In genomic region chr4:153215976-153216375, GRCh38 we compare ENCODE assay signal across 27 cellular contexts.
"Had no signal": no experiment of that assay in that cellular context is flagged by ENCODE, and none has a peak within 500 bp of the region (broad histone marks: within the 10 kb centered on the region; RNA-seq: fewer than 3 reads in every experiment).

No MANE protein-coding gene starts in this region.

- FAIRE-seq: keratinocyte had no signal

- H3K27ac Mint-ChIP-seq: activated naive CD4-positive, alpha-beta T cell treated with anti-CD3 and anti-CD28 coated beads for 36 hours; activated naive CD8-positive, alpha-beta T cell treated with anti-CD3 and anti-CD28 coated beads, Interleukin-2, amount 10 ng/mL, durations not matched to agents 7 days and 5 days; activated T-cell treated with anti-CD3 and anti-CD28 coated beads, Interleukin-2, amount 50 U/mL, for 72 hours; memory B cell; stimulated activated memory B cell treated with anti-CD40 and anti-IgM and Interleukin-4, amounts not matched to agents 10 μg/mL and 1 μg/mL and 100 μg/mL, for 72 hours; T-helper 1 cell treated with Interleukin-12 subunit alpha and Interleukin-12 subunit beta and Interleukin-4 antibody, amounts not matched to agents 30 μg/mL and 1 μg/mL, for 36 hours had no signal

- H3K9me3 Mint-ChIP-seq: activated naive CD4-positive, alpha-beta T cell treated with anti-CD3 and anti-CD28 coated beads for 36 hours; activated T-cell treated with anti-CD3 and anti-CD28 coated beads, Interleukin-2, amount 50 U/mL, for 72 hours; T-helper 1 cell treated with Interleukin-12 subunit alpha and Interleukin-12 subunit beta and Interleukin-4 antibody, amounts not matched to agents 30 μg/mL and 1 μg/mL, for 36 hours had no signal

- H3K27me3 ChIP-seq: cardiac muscle cell, gastroesophageal sphincter, heart right ventricle, right lobe of liver, transverse colon, uterus had no signal

- ATAC-seq: activated T-cell treated with anti-CD3 and anti-CD28 coated beads, Interleukin-2, amount 50 U/mL, for 72 hours; gastroesophageal sphincter; heart right ventricle; left colon; right lobe of liver; stimulated activated memory B cell treated with anti-CD40 and anti-IgM and Interleukin-4, amounts not matched to agents 10 μg/mL and 1 μg/mL and 100 μg/mL, for 72 hours had no signal

- H3K4me2 ChIP-seq: smooth muscle cell had no signal

- H3K4me3 Mint-ChIP-seq: activated naive CD4-positive, alpha-beta T cell treated with anti-CD3 and anti-CD28 coated beads for 36 hours; activated naive CD8-positive, alpha-beta T cell treated with anti-CD3 and anti-CD28 coated beads, Interleukin-2, amount 10 ng/mL, durations not matched to agents 7 days and 5 days; activated T-cell treated with anti-CD3 and anti-CD28 coated beads, Interleukin-2, amount 50 U/mL, for 72 hours; memory B cell; nephron; stimulated activated memory B cell treated with anti-CD40 and anti-IgM and Interleukin-4, amounts not matched to agents 10 μg/mL and 1 μg/mL and 100 μg/mL, for 72 hours; T-helper 1 cell treated with Interleukin-12 subunit alpha and Interleukin-12 subunit beta and Interleukin-4 antibody, amounts not matched to agents 30 μg/mL and 1 μg/mL, for 36 hours had no signal

- H3K9me3 ChIP-seq: gastroesophageal sphincter, heart right ventricle, right lobe of liver, transverse colon, uterus had no signal

- H3K4me1 ChIP-seq: gastroesophageal sphincter, right lobe of liver, uterus had no signal

- H3K27ac ChIP-seq: cardiac muscle cell, gastroesophageal sphincter, heart right ventricle, right lobe of liver, uterus had no signal

- H3K27me3 Mint-ChIP-seq: stimulated activated memory B cell treated with anti-CD40 and anti-IgM and Interleukin-4, amounts not matched to agents 10 μg/mL and 1 μg/mL and 100 μg/mL, for 72 hours had no signal

- H3K36me3 ChIP-seq: cardiac muscle cell, gastroesophageal sphincter, heart right ventricle, right lobe of liver, transverse colon, uterus had no signal

- H3K36me3 Mint-ChIP-seq: stimulated activated memory B cell treated with anti-CD40 and anti-IgM and Interleukin-4, amounts not matched to agents 10 μg/mL and 1 μg/mL and 100 μg/mL, for 72 hours had no signal

- DNase-seq: activated CD4-positive, alpha-beta T cell treated with anti-CD3 and anti-CD28 coated beads for 4 hours; activated CD4-positive, alpha-beta T cell treated with anti-CD3 and anti-CD28 coated beads, Interleukin-2, amount 50 U/mL, for 48 hours; activated CD4-positive, CD25-positive, alpha-beta regulatory T cell; activated effector memory CD4-positive, alpha-beta T cell treated with Interleukin-2 at 50 U/mL for 16 hours; activated naive CD4-positive, alpha-beta T cell treated with anti-CD3 and anti-CD28 coated beads for 36 hours; activated naive CD8-positive, alpha-beta T cell treated with anti-CD3 and anti-CD28 coated beads, Interleukin-2, amount 10 ng/mL, durations not matched to agents 7 days and 5 days; activated T-cell treated with anti-CD3 and anti-CD28 coated beads, Interleukin-2, amount 50 U/mL, for 72 hours; amygdala; effector CD4-positive, alpha-beta T cell; erythroblast; heart right ventricle; left colon; occipital lobe; posterior cingulate gyrus; right lobe of liver; stimulated activated CD4-positive, alpha-beta T cell treated with anti-CD3 and anti-CD28 coated beads, Interleukin-15, amount 100 ng/mL, for 24 hours; T1000; transverse colon; uterus had no signal

- H3K4me3 ChIP-seq: cardiac muscle cell, gastroesophageal sphincter, heart right ventricle, right lobe of liver, smooth muscle cell, transverse colon, uterus had no signal
